9 cellular contexts compared by ENCODE assay signal in genomic region chr2:113330060-113330767, GRCh38. TPM values are rescaled to one million over a fixed set of nuclear protein-coding genes. Genes with fewer than 3 reads are reported as not detected.
A peak's percentile ranks its signal among the peaks of the same experiment; 100 is the strongest.
DNase-seq lines count a peak whose midpoint lies in the region; ATAC-seq, FAIRE-seq and TF ChIP-seq lines count a peak whose summit lies in the region.
"Not testable (repeated sequence)": the region's sequence is repeated elsewhere in the genome, so short reads cannot be mapped to it uniquely, and the experiment has no call there.
"Had no signal": no experiment of that assay in that cellular context is flagged by ENCODE, and none has a peak within 500 bp of the region (broad histone marks: within the 10 kb centered on the region; RNA-seq: fewer than 3 reads in every experiment).

No MANE protein-coding gene starts in this region.

- not testable (repeated sequence) for TF ChIP-seq CTCF in HEK293 (tag by site-specific recombination; IDR thresholded peaks at IDR 0.05); PC-3 (conservative IDR thresholded peaks at IDR 0.05; ENCODE audit: low read depth, low read length); activated CD8-positive, alpha-beta T cell treated with anti-CD3 and anti-CD28 coated beads for 36 hours (IDR thresholded peaks at IDR 0.05); chondrocyte (IDR thresholded peaks at IDR 0.05); prostate gland (IDR thresholded peaks at IDR 0.05)

- not testable (repeated sequence) for H3K27ac Mint-ChIP-seq in activated CD8-positive, alpha-beta T cell treated with anti-CD3 and anti-CD28 coated beads for 36 hours
- H3K27ac Mint-ChIP-seq in chondrocyte (ENCODE audit: unreplicated experiment) = peak overlapping the region; percentile 18

- in situ Hi-C loops in Caki2 (cut with HindIII; ENCODE audit: low pct_unique_long_range_greater_than_20kb, low sequenced_read_pairs) = not testable (repeated sequence)

- DNase-seq in Caki2 (ENCODE audit: low read depth) (peak; percentile 57), PC-3 (peak; percentile 77), glomerular visceral epithelial cell (ENCODE audit: extremely low spot score) (peak; percentile 56), prostate gland (ENCODE audit: low spot score) (peak; percentile 42), urothelium cell line (ENCODE audit: low spot score) (peak; percentile 49)
- DNase-seq in activated CD8-positive, alpha-beta T cell treated with anti-CD3 and anti-CD28 coated beads for 36 hours; chondrocyte (ENCODE audit: low spot score): not testable (repeated sequence)

- H3K4me3 Mint-ChIP-seq in activated CD8-positive, alpha-beta T cell treated with anti-CD3 and anti-CD28 coated beads for 36 hours; chondrocyte (ENCODE audit: unreplicated experiment): not testable (repeated sequence)

- not testable (repeated sequence) for H3K9me3 ChIP-seq in HEK293 (ENCODE audit: control insufficient read depth, insufficient read depth, low read depth, low read length); PC-3 (ENCODE audit: low read length); prostate gland

- not testable (repeated sequence) for H3K9me2 ChIP-seq in PC-3 (replicated peaks; ENCODE audit: low read length)

- BruUV-seq in PC-3 (replicated peaks; lab: Mats Ljungman, UMichigan) = not testable (repeated sequence)

- intact Hi-C loops in PC-3 (cut with micrococcal nuclease); activated CD8-positive, alpha-beta T cell treated with anti-CD3 and anti-CD28 coated beads for 36 hours (cut with micrococcal nuclease); prostate gland (cut with DNase I): not testable (repeated sequence)

- H3K27me3 Mint-ChIP-seq in activated CD8-positive, alpha-beta T cell treated with anti-CD3 and anti-CD28 coated beads for 36 hours; chondrocyte (ENCODE audit: low read depth): not testable (repeated sequence)

- ATAC-seq in PC-3 = peak; percentile 46
- peak; percentile 27 for ATAC-seq in activated CD8-positive, alpha-beta T cell treated with anti-CD3 and anti-CD28 coated beads for 36 hours

- H2AFZ ChIP-seq in PC-3 (ENCODE audit: low read length) = 0 out of 2 replicates have a peak overlapping the region, but pooled peaks have one; percentile 49

- not testable (repeated sequence) for H3K36me3 ChIP-seq in HEK293 (ENCODE audit: control insufficient read depth in 2 of 2, insufficient read depth in 1 of 2, low read length in 2 of 2); PC-3 (ENCODE audit: low read depth, low read length); prostate gland

- not testable (repeated sequence) for H3K4me1 ChIP-seq in HEK293 (ENCODE audit: control insufficient read depth, insufficient read depth, low read length); prostate gland (replicated peaks)
- H3K4me1 ChIP-seq in PC-3 (ENCODE audit: insufficient read depth, low read length) = peaks cover 52% of the 10 kb centered on the region

- WGBS in prostate gland = 65% methylated on average over 5 of the region's 5 CpGs

- H4K20me1 ChIP-seq in PC-3 (ENCODE audit: low read length) = not testable (repeated sequence)

- TF ChIP-seq POLR2A in prostate gland (IDR thresholded peaks at IDR 0.05) = not testable (repeated sequence)

- H3K36me3 Mint-ChIP-seq in activated CD8-positive, alpha-beta T cell treated with anti-CD3 and anti-CD28 coated beads for 36 hours (ENCODE audit: low read depth); chondrocyte (ENCODE audit: low read depth): not testable (repeated sequence)

- not testable (repeated sequence) for H3K4me3 ChIP-seq in HEK293 (ENCODE audit: low read depth, low read length); prostate gland
- peak overlapping the region; percentile 24; the same call in 1 of the 2 replicates for H3K4me3 ChIP-seq in PC-3 (ENCODE audit: low read length)

- CTCF ChIA-PET in HEK293 (lab: Yijun Ruan, JAX); PC-3 (lab: Charles Lee); activated CD8-positive, alpha-beta T cell treated with anti-CD3 and anti-CD28 coated beads for 36 hours (lab: Charles Lee): not testable (repeated sequence)

- peaks cover 15% of the 10 kb centered on the region for H3K4me1 Mint-ChIP-seq in activated CD8-positive, alpha-beta T cell treated with anti-CD3 and anti-CD28 coated beads for 36 hours (ENCODE audit: low read depth)
- H3K4me1 Mint-ChIP-seq in chondrocyte (ENCODE audit: low read depth) = peaks cover 43% of the 10 kb centered on the region

- peak overlapping the region; percentile 48 for H3K9ac ChIP-seq in PC-3 (ENCODE audit: low read length)

- POLR2A ChIA-PET in HEK293 (lab: Yijun Ruan, JAX); PC-3 (lab: Charles Lee; ENCODE audit: unreplicated experiment); activated CD8-positive, alpha-beta T cell treated with anti-CD3 and anti-CD28 coated beads for 36 hours (lab: Charles Lee): not testable (repeated sequence)

- FAIRE-seq in urothelium cell line (lab: Jason Lieb, UNC) = not testable (repeated sequence)

- peaks cover 36% of the 10 kb centered on the region for H3K79me2 ChIP-seq in PC-3 (ENCODE audit: low read length)

- not testable (repeated sequence) for H3F3A ChIP-seq in PC-3 (ENCODE audit: low read length, unreplicated experiment)

- not testable (repeated sequence) for H3K27ac ChIP-seq in HEK293 (ENCODE audit: extremely low read depth, low read depth, low read length); prostate gland
- peak overlapping the region; percentile 98 for H3K27ac ChIP-seq in PC-3 (ENCODE audit: low read length)

- not testable (repeated sequence) for H3K27me3 ChIP-seq in PC-3 (ENCODE audit: low read length); prostate gland (replicated peaks; ENCODE audit: insufficient read depth)

- peak overlapping the region; percentile 80 for H3K4me2 ChIP-seq in PC-3 (ENCODE audit: low read length)

- H3K9me3 Mint-ChIP-seq in activated CD8-positive, alpha-beta T cell treated with anti-CD3 and anti-CD28 coated beads for 36 hours; chondrocyte (ENCODE audit: low read depth): not testable (repeated sequence)

TF ChIP-seq in HEK293, 187 proteins besides CTCF, POLR2A, EP300 and RAD21:
- TF ChIP-seq ZNF596 (tag by site-specific recombination; IDR thresholded peaks at IDR 0.05) = 0 out of 2 replicates have a peak, but pooled peaks have one; percentile 37

RNA-seq across cellular contexts. Expression of gene PAX8, which starts 51.5 kb away (rescaled TPM):
- 50.7 and 89.7 TPM in 2 replicates for total RNA-seq in Caki2 (2014; rRNA removed; shearing (Covaris generic); ENCODE audit: low replicate concordance)
- 2.6 and 3.4 TPM in 2 replicates for total RNA-seq in PC-3 (2014; rRNA removed)
- total RNA-seq in activated CD8-positive, alpha-beta T cell treated with anti-CD3 and anti-CD28 coated beads for 36 hours = under 1 TPM; 0.43 to 0.63 TPM
- total RNA-seq in chondrocyte = 0.29 TPM in 1 of 3 replicates, not detected in the others
- 1 to 10 TPM; 1.0 to 3.8 TPM for total RNA-seq in prostate gland
- total RNA-seq: occipital lobe had no signal

Comparison
In these comparisons a context has a peak if more than half of its experiments do, and no peak if none do; other contexts are left out.
1. RNA of gene PAX8, which starts 51.5 kb away (total RNA-seq): 50.7 to 89.7 TPM in Caki2; 1.0 to 3.8 TPM in prostate gland, 2.6 to 3.4 TPM in PC-3, 0.43 to 0.63 TPM in activated CD8-positive, alpha-beta T cell treated with anti-CD3 and anti-CD28 coated beads for 36 hours and 0.29 TPM in chondrocyte; every median in the first group is over 10 times any median in the second.